ENCODE assay signal across 10 cellular contexts in the genomic region with DNA sequence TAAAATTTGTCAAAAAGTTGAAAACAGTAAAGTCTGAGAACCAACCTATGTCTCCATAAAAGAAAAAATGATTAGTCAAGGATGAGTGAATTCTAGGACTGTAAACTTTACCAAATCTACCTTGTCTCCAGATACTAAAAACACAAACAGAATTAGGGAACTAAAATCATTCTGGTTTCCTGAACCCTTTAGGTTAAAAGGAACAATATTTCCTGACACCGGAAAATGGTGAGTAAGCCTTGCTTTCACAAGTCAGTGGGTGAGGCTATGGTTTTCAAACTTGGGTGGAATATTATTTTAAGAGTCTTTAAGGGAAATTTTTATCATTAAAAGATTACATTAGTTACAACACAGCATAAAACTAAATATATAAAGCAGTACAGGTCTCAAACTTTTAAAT. TPM values are rescaled to one million over a fixed set of nuclear protein-coding genes. Genes with fewer than 3 reads are reported as not detected.
DNase-seq lines count a peak whose midpoint lies in the region; ATAC-seq, FAIRE-seq and TF ChIP-seq lines count a peak whose summit lies in the region.
"Had no signal": no experiment of that assay in that cellular context is flagged by ENCODE, and none has a peak within 500 bp of the region (broad histone marks: within the 10 kb centered on the region; RNA-seq: fewer than 3 reads in every experiment).

No MANE protein-coding gene starts in this region.

- H3K27ac Mint-ChIP-seq in central memory CD8-positive, alpha-beta T cell (ENCODE audit: low read depth): peak overlapping the region; percentile 96
- H3K27ac Mint-ChIP-seq in osteocyte (ENCODE audit: unreplicated experiment): peak overlapping the region; percentile 97
- H3K27ac Mint-ChIP-seq: progenitor cell of endocrine pancreas had no signal

- H3K4me3 ChIP-seq in DOHH2 (ENCODE audit: low read length): peak overlapping the region; percentile 88

- H3K36me3 Mint-ChIP-seq in central memory CD8-positive, alpha-beta T cell (ENCODE audit: insufficient read depth): peaks cover 17% of the 10 kb centered on the region
- H3K36me3 Mint-ChIP-seq in osteocyte (ENCODE audit: unreplicated experiment): peaks cover 10% of the 10 kb centered on the region

- DNase-seq in NAMALWA (ENCODE audit: low spot score): peak; percentile 38
- DNase-seq in central memory CD8-positive, alpha-beta T cell (ENCODE audit: low spot score in 2 of 2): no peak
- DNase-seq in osteocyte (ENCODE audit: extremely low spot score, unreplicated experiment): no peak
- DNase-seq in urothelium cell line (ENCODE audit: low spot score): no peak
- no peak for DNase-seq in COLO668 (lab: John Stamatoyannopoulos, UW; ENCODE audit: unreplicated experiment)
- DNase-seq in amniotic stem cell (lab: John Stamatoyannopoulos, UW): no peak

- H3K4me1 ChIP-seq in DOHH2 (ENCODE audit: control insufficient read depth, low read length): peaks cover 54% of the 10 kb centered on the region

- H3K27me3 Mint-ChIP-seq in central memory CD8-positive, alpha-beta T cell: no peaks in the 10 kb centered on the region
- no peaks in the 10 kb centered on the region for H3K27me3 Mint-ChIP-seq in osteocyte (ENCODE audit: unreplicated experiment)
- H3K27me3 Mint-ChIP-seq: progenitor cell of endocrine pancreas had no signal

- ATAC-seq in central memory CD8-positive, alpha-beta T cell (replicated peaks; ENCODE audit: extremely low read depth, poor library complexity, severe bottlenecking): no peak
- ATAC-seq in HG03095 (IDR thresholded peaks at IDR 0.05; ENCODE audit: unreplicated experiment): no peak

- no peaks in the 10 kb centered on the region; the same call in 1 of the 2 replicates for H3K27me3 ChIP-seq in DOHH2 (ENCODE audit: control insufficient read depth, low read length)

- H3K27ac ChIP-seq in DOHH2 (ENCODE audit: low read depth, low read length): no peak overlapping the region

- H3K4me2 ChIP-seq in DOHH2 (ENCODE audit: low read length): peak overlapping the region; percentile 82

- H3K79me2 ChIP-seq in DOHH2 (ENCODE audit: control insufficient read depth, low read length): peaks cover 4% of the 10 kb centered on the region

- peaks cover 15% of the 10 kb centered on the region for H3K36me3 ChIP-seq in DOHH2 (ENCODE audit: control insufficient read depth, low read length)

- peak overlapping the region; percentile 96 for H3K4me3 Mint-ChIP-seq in central memory CD8-positive, alpha-beta T cell
- H3K4me3 Mint-ChIP-seq in osteocyte (ENCODE audit: unreplicated experiment): peak overlapping the region; percentile 82

- TF ChIP-seq CTCF in DOHH2 (IDR thresholded peaks at IDR 0.05; ENCODE audit: low read depth, low read length, poor library complexity, severe bottlenecking) (no peak), osteocyte (IDR thresholded peaks at IDR 0.05) (no peak)

- peaks cover 42% of the 10 kb centered on the region for H3K4me1 Mint-ChIP-seq in central memory CD8-positive, alpha-beta T cell
- H3K4me1 Mint-ChIP-seq in osteocyte (ENCODE audit: unreplicated experiment): peaks cover 59% of the 10 kb centered on the region

- FAIRE-seq in urothelium cell line (lab: Jason Lieb, UNC): no peak
- FAIRE-seq: colon had no signal

- peaks cover 23% of the 10 kb centered on the region for H3F3A ChIP-seq in DOHH2 (ENCODE audit: control insufficient read depth, insufficient read depth)

- H4K20me1 ChIP-seq in DOHH2 (ENCODE audit: control insufficient read depth, insufficient read depth, low read depth, low read length): no peaks in the 10 kb centered on the region

- H3K9me3 ChIP-seq in DOHH2 (ENCODE audit: control insufficient read depth, insufficient read depth, low read length): no peaks in the 10 kb centered on the region

- no peaks in the 10 kb centered on the region for H3K9me2 ChIP-seq in DOHH2 (replicated peaks; ENCODE audit: control insufficient read depth, low read length)

- H3K9me3 Mint-ChIP-seq in central memory CD8-positive, alpha-beta T cell: no peaks in the 10 kb centered on the region
- H3K9me3 Mint-ChIP-seq in osteocyte (ENCODE audit: unreplicated experiment): no peaks in the 10 kb centered on the region

RNA-seq across cellular contexts. Expression of gene SLC12A6, which starts 2.4 kb away (rescaled TPM):
- total RNA-seq in osteocyte: 52.3 and 58.7 TPM in 2 replicates

RNA-seq across cellular contexts. Expression of gene NOP10, which starts 7.8 kb away (rescaled TPM):
- 200 and 205 TPM in 2 replicates for total RNA-seq in osteocyte

RNA-seq across cellular contexts. Expression of gene NUTM1, which starts 7.9 kb away (rescaled TPM):
- total RNA-seq in osteocyte: not detected in 2 replicates
- total RNA-seq: progenitor cell of endocrine pancreas had no signal

RNA-seq across cellular contexts. Expression of gene LPCAT4, which starts 31.8 kb away (rescaled TPM):
- total RNA-seq in osteocyte: 49.0 and 56.0 TPM in 2 replicates
